Comparison of ENCODE assay signal across 8 cellular contexts in genomic region chr1:146386851-146387749, GRCh38.
DNase-seq lines count a peak whose midpoint lies in the region; ATAC-seq and TF ChIP-seq lines count a peak whose summit lies in the region.
"Not testable (repeated sequence)": the region's sequence is repeated elsewhere in the genome, so short reads cannot be mapped to it uniquely, and the experiment has no call there.

No MANE protein-coding gene starts in this region.

- peaks cover 0 to 13% (median 5%) of the 10 kb centered on the region in 4 donors for H3K4me1 Mint-ChIP-seq in CD4-positive, CD25-positive, alpha-beta regulatory T cell

- peak overlapping the region; percentile 80 for H3K4me3 ChIP-seq in CD4-positive, CD25-positive, alpha-beta regulatory T cell (ENCODE audit: low read depth, low read length)
- peak overlapping the region; percentile 57 for H3K4me3 ChIP-seq in choroid plexus epithelial cell (ENCODE audit: low read depth, low read length)
- peak overlapping the region; percentile 44 for H3K4me3 ChIP-seq in kidney epithelial cell (ENCODE audit: low read depth, low read length)
- peak overlapping the region; percentile 21 to 65 (median 32) for H3K4me3 ChIP-seq in spleen

- peak; percentile 59 to 87 (median 84) for DNase-seq in CD4-positive, CD25-positive, alpha-beta regulatory T cell
- DNase-seq in NCI-H446 treated with DMSO at 0.1 percent for 48 hours (lab: John Stamatoyannopoulos, UW): peak; percentile 97
- peak; percentile 98 for DNase-seq in choroid plexus epithelial cell (ENCODE audit: low read depth)
- DNase-seq in kidney epithelial cell (ENCODE audit: low read depth): peak; percentile 81
- DNase-seq in spleen: peak; percentile 91

- not testable (repeated sequence) for H3K9me3 ChIP-seq in CD4-positive, CD25-positive, alpha-beta regulatory T cell (ENCODE audit: control insufficient read depth in 2 of 2, low read length in 2 of 2); spleen

- H3K4me1 ChIP-seq in CD4-positive, CD25-positive, alpha-beta regulatory T cell (ENCODE audit: control insufficient read depth, insufficient read depth, low read length, poor library complexity, severe bottlenecking); spleen: not testable (repeated sequence)

- not testable (repeated sequence) for H3K9me3 Mint-ChIP-seq in CD4-positive, CD25-positive, alpha-beta regulatory T cell

- H3K27ac ChIP-seq in CD4-positive, CD25-positive, alpha-beta regulatory T cell (ENCODE audit: insufficient read depth, low read length, poor library complexity, severe bottlenecking): peak overlapping the region; percentile 88
- H3K27ac ChIP-seq in spleen: peak overlapping the region; percentile 94 to 97 (median 95)

- not testable (repeated sequence) for TF ChIP-seq CTCF in choroid plexus epithelial cell (conservative IDR thresholded peaks at IDR 0.05; ENCODE audit: low read depth, low read length); kidney epithelial cell (IDR thresholded peaks at IDR 0.05; ENCODE audit: insufficient read depth, low read length, poor library complexity, severe bottlenecking); spleen (IDR thresholded peaks at IDR 0.05 in 8 of 11, conservative IDR thresholded peaks at IDR 0.05 in 3 of 11)

- intact Hi-C loops in spleen (cut with DNase I; ENCODE audit: low total_unique reads): not testable (repeated sequence)

- H3K27ac Mint-ChIP-seq in CD4-positive, CD25-positive, alpha-beta regulatory T cell: peak overlapping the region; percentile 99 to 100 (median 100)

- peak; percentile 90 to 94 for ATAC-seq in CD4-positive, CD25-positive, alpha-beta regulatory T cell (ENCODE audit: low read depth in 2 of 2)
- peak; percentile 89 for ATAC-seq in GM19351 (IDR thresholded peaks at IDR 0.05; ENCODE audit: unreplicated experiment)
- ATAC-seq in HG03442 (IDR thresholded peaks at IDR 0.05; ENCODE audit: unreplicated experiment): peak; percentile 85
- peak; percentile 79 to 85 for ATAC-seq in activated CD4-positive, CD25-positive, alpha-beta regulatory T cell treated with anti-CD3 and anti-CD28 coated beads, Interleukin-2, amount 50 U/mL, for 24 hours

- WGBS in spleen, 5 donors: 0 to 2% (median 0%) methylated on average over 14 to 31 of the region's 39 CpGs

- not testable (repeated sequence) for H3K36me3 ChIP-seq in CD4-positive, CD25-positive, alpha-beta regulatory T cell (ENCODE audit: control insufficient read depth, insufficient read depth, low read length); kidney epithelial cell (ENCODE audit: control insufficient read depth, insufficient read depth, low read length); spleen

- H3K27me3 ChIP-seq in CD4-positive, CD25-positive, alpha-beta regulatory T cell (ENCODE audit: control insufficient read depth, insufficient read depth, low read length); kidney epithelial cell (ENCODE audit: control insufficient read depth, insufficient read depth, low read length); spleen (replicated peaks in 1 of 7): not testable (repeated sequence)

- H3K36me3 Mint-ChIP-seq in CD4-positive, CD25-positive, alpha-beta regulatory T cell: not testable (repeated sequence)

- peak overlapping the region; percentile 90 to 96 (median 93) for H3K4me3 Mint-ChIP-seq in CD4-positive, CD25-positive, alpha-beta regulatory T cell

- TF ChIP-seq POLR2A in spleen (IDR thresholded peaks at IDR 0.05): peak in 2 of 3 donors; percentile 67 to 68

- not testable (repeated sequence) for H3K27me3 Mint-ChIP-seq in CD4-positive, CD25-positive, alpha-beta regulatory T cell

Comparison
In these comparisons a context has a peak if more than half of its experiments do, and no peak if none do; other contexts are left out.
1. Peak in every context shown above with its lines: DNase-seq, ATAC-seq, H3K4me3 ChIP-seq and H3K27ac ChIP-seq.